ENCODE assay signal across 18 cellular contexts in genomic region chr15:50669611-50670010, GRCh38. TPM values are rescaled to one million over a fixed set of nuclear protein-coding genes. Genes with fewer than 3 reads are reported as not detected.
A peak's percentile ranks its signal among the peaks of the same experiment; 100 is the strongest.
DNase-seq lines count a peak whose midpoint lies in the region; ATAC-seq, FAIRE-seq and TF ChIP-seq lines count a peak whose summit lies in the region.
"Had no signal": no experiment of that assay in that cellular context is flagged by ENCODE, and none has a peak within 500 bp of the region (broad histone marks: within the 10 kb centered on the region; RNA-seq: fewer than 3 reads in every experiment).

No MANE protein-coding gene starts in this region.

- H3K4me3 ChIP-seq in CD4-positive, CD25-positive, alpha-beta regulatory T cell (ENCODE audit: low read depth, low read length), result no peak overlapping the region
- H3K4me3 ChIP-seq in HepG2 (replicated peaks in 1 of 3; ENCODE audit: insufficient read depth in 1 of 3, low read depth in 2 of 3, low read length in 3 of 3), result no peak overlapping the region
- H3K4me3 ChIP-seq: GM23338 had no signal

- TF ChIP-seq POLR2A in HepG2 (IDR thresholded peaks at IDR 0.05; ENCODE audit: insufficient read depth in 1 of 2, low read depth in 2 of 2, low read length in 2 of 2), result no peak

- peak overlapping the region in 2 of 3 donors; percentile 2 to 80 for H3K27ac Mint-ChIP-seq in CD4-positive, CD25-positive, alpha-beta regulatory T cell
- peak overlapping the region; percentile 20 for H3K27ac Mint-ChIP-seq in CD4-positive, alpha-beta T cell
- H3K27ac Mint-ChIP-seq: GM23338, H9 had no signal

- no peak overlapping the region for H3K9ac ChIP-seq in HepG2 (ENCODE audit: insufficient read depth, low read depth, low read length)

- ATAC-seq in CD4-positive, CD25-positive, alpha-beta regulatory T cell (ENCODE audit: low read depth in 2 of 2), result no peak
- ATAC-seq in CD4-positive, alpha-beta T cell (ENCODE audit: poor library complexity), result no peak
- ATAC-seq in HepG2, result no peak
- ATAC-seq in HG03280 (IDR thresholded peaks at IDR 0.05; ENCODE audit: unreplicated experiment), result no peak
- ATAC-seq: GM23338, HCT116 had no signal

- WGBS in HepG2 (ENCODE audit: low lambda C conversion rate), result 95% methylated on average over 1 of the region's 1 CpG

- FAIRE-seq in HepG2 (lab: Jason Lieb, UNC), result no peak
- FAIRE-seq: D721Med, GM12891, GM18507 had no signal

- TSS peak; percentile 28 for BruUV-seq in HepG2 (replicated peaks; lab: Mats Ljungman, UMichigan)

- DNase-seq in CD4-positive, CD25-positive, alpha-beta regulatory T cell, result no peak
- DNase-seq in CD4-positive, alpha-beta T cell, result no peak
- DNase-seq in HepG2 (ENCODE audit: low spot score) (no peak), foreskin melanocyte (no peak), islet precursor cell (no peak)
- DNase-seq: C1 segment of cervical spinal cord; CD8-positive, alpha-beta memory T cell; DMS 273 treated with DMSO at 0.1 percent for 48 hours; DMS79; EL; GDM1; H9 had no signal

- no peaks in the 10 kb centered on the region for H4K20me1 ChIP-seq in HepG2 (ENCODE audit: insufficient read depth, low read length)

- no peak overlapping the region for H3K4me2 ChIP-seq in HepG2 (ENCODE audit: low read depth, low read length)
- H3K4me2 ChIP-seq: GM23338 had no signal

- in situ Hi-C loops in HepG2 (cut with HindIII; ENCODE audit: extremely low pct_ligation_motif_present, low pct_unique_long_range_greater_than_20kb), result no loop called here

- POLR2A ChIA-PET in CD4-positive, alpha-beta T cell (lab: Charles Lee), result interaction anchor here (0.6 kb wide), 1 partner anchor 331 kb away, joined by 4 read pairs; no protein-coding TSS in a partner anchor
- POLR2A ChIA-PET in HepG2 (lab: Yijun Ruan, JAX), result no interaction called here

- peaks cover 3% of the 10 kb centered on the region for H3K36me3 Mint-ChIP-seq in CD4-positive, CD25-positive, alpha-beta regulatory T cell
- H3K36me3 Mint-ChIP-seq in CD4-positive, alpha-beta T cell (ENCODE audit: low read depth), result peaks cover 50% of the 10 kb centered on the region

- H3K9me3 Mint-ChIP-seq in CD4-positive, CD25-positive, alpha-beta regulatory T cell, result no peaks in the 10 kb centered on the region
- H3K9me3 Mint-ChIP-seq in CD4-positive, alpha-beta T cell, result no peaks in the 10 kb centered on the region
- H3K9me3 Mint-ChIP-seq: CD8-positive, alpha-beta memory T cell had no signal

- peaks cover 6 to 49% (median 32%) of the 10 kb centered on the region in 4 donors for H3K4me1 Mint-ChIP-seq in CD4-positive, CD25-positive, alpha-beta regulatory T cell
- peaks cover 30% of the 10 kb centered on the region for H3K4me1 Mint-ChIP-seq in CD4-positive, alpha-beta T cell (ENCODE audit: low read depth)
- H3K4me1 Mint-ChIP-seq: GM23338 had no signal

- H3K9me3 ChIP-seq in CD4-positive, CD25-positive, alpha-beta regulatory T cell (ENCODE audit: control insufficient read depth in 2 of 2, low read length in 2 of 2), result no peaks in the 10 kb centered on the region
- H3K9me3 ChIP-seq in CD4-positive, alpha-beta T cell (ENCODE audit: control insufficient read depth, low read length), result no peaks in the 10 kb centered on the region
- no peaks in the 10 kb centered on the region for H3K9me3 ChIP-seq in HepG2 (ENCODE audit: low read length)

- no peaks in the 10 kb centered on the region for H3K27me3 ChIP-seq in CD4-positive, CD25-positive, alpha-beta regulatory T cell (ENCODE audit: control insufficient read depth, insufficient read depth, low read length)
- H3K27me3 ChIP-seq in CD4-positive, alpha-beta T cell (ENCODE audit: control insufficient read depth, insufficient read depth, low read length), result no peaks in the 10 kb centered on the region
- no peaks in the 10 kb centered on the region; a peak in 1 of 5 replicates for H3K27me3 ChIP-seq in HepG2 (ENCODE audit: control insufficient read depth in 1 of 2, insufficient read depth in 2 of 2, low read length in 2 of 2)

- no peak overlapping the region for H3K27ac ChIP-seq in CD4-positive, CD25-positive, alpha-beta regulatory T cell (ENCODE audit: insufficient read depth, low read length, poor library complexity, severe bottlenecking)
- H3K27ac ChIP-seq in CD4-positive, alpha-beta T cell (ENCODE audit: low read depth, low read length), result no peak overlapping the region
- no peak overlapping the region for H3K27ac ChIP-seq in HepG2 (ENCODE audit: extremely low read length, insufficient read depth, low read length)

- TF ChIP-seq RAD21 in HepG2 (CRISPR knock-in tag; IDR thresholded peaks at IDR 0.05), result no peak

- H2AFZ ChIP-seq in HepG2 (ENCODE audit: low read length), result no peak overlapping the region
- H2AFZ ChIP-seq: GM23338 had no signal

- no peak for TF ChIP-seq CTCF in CD4-positive, alpha-beta T cell (IDR thresholded peaks at IDR 0.05)
- TF ChIP-seq CTCF in HepG2 (CRISPR knock-in tag; IDR thresholded peaks at IDR 0.05), result no peak

- no peak for TF ChIP-seq EP300 in HepG2 (IDR thresholded peaks at IDR 0.05; ENCODE audit: low read depth in 2 of 2, low read length in 2 of 2)
- TF ChIP-seq EP300 in HepG2 (CRISPR knock-in tag; IDR thresholded peaks at IDR 0.05; ENCODE audit: borderline replicate concordance), result no peak

- no peaks in the 10 kb centered on the region for H3K4me1 ChIP-seq in CD4-positive, CD25-positive, alpha-beta regulatory T cell (ENCODE audit: control insufficient read depth, insufficient read depth, low read length, poor library complexity, severe bottlenecking)
- H3K4me1 ChIP-seq in HepG2 (ENCODE audit: insufficient read depth, low read length), result 0 out of 2 replicates have a peak, but pooled peaks cover 7% of the 10 kb centered on the region

- H3K36me3 ChIP-seq in CD4-positive, CD25-positive, alpha-beta regulatory T cell (ENCODE audit: control insufficient read depth, insufficient read depth, low read length), result peaks cover 6% of the 10 kb centered on the region
- peaks cover 0 to 4% of the 10 kb centered on the region in 2 experiments; a peak in 2 of 5 replicates for H3K36me3 ChIP-seq in HepG2 (replicated peaks in 1 of 2; ENCODE audit: control insufficient read depth in 1 of 2, insufficient read depth in 2 of 2, low read length in 2 of 2)

- peaks cover 31% of the 10 kb centered on the region for H3K79me2 ChIP-seq in HepG2 (ENCODE audit: insufficient read depth, low read length)

- CTCF ChIA-PET in CD4-positive, alpha-beta T cell (lab: Charles Lee), result no interaction called here
- CTCF ChIA-PET in HepG2 (lab: Yijun Ruan, JAX; ENCODE audit: low intra/inter-chr PET ratio, low total read pairs), result no interaction called here

- no peak overlapping the region for H3K4me3 Mint-ChIP-seq in CD4-positive, CD25-positive, alpha-beta regulatory T cell
- no peak overlapping the region for H3K4me3 Mint-ChIP-seq in CD4-positive, alpha-beta T cell
- H3K4me3 Mint-ChIP-seq: CD8-positive, alpha-beta memory T cell; GM23338; H9 had no signal

- no peaks in the 10 kb centered on the region for H3K27me3 Mint-ChIP-seq in CD4-positive, CD25-positive, alpha-beta regulatory T cell
- no peaks in the 10 kb centered on the region for H3K27me3 Mint-ChIP-seq in CD4-positive, alpha-beta T cell
- H3K27me3 Mint-ChIP-seq: CD8-positive, alpha-beta memory T cell had no signal

- intact Hi-C loops in CD4-positive, alpha-beta T cell (cut with DNase I, micrococcal nuclease), result no loop called here
- intact Hi-C loops in HepG2 (cut with micrococcal nuclease; ENCODE audit: unreplicated experiment), result no loop called here

TF ChIP-seq in HepG2, 621 proteins besides CTCF, POLR2A, EP300 and RAD21:
- TF ChIP-seq ZNF362 (CRISPR knock-in tag; IDR thresholded peaks at IDR 0.05; ENCODE audit: borderline replicate concordance), result 0 out of 2 replicates have a peak, but pooled peaks have one; percentile 41
- no peak for TF ChIP-seq ZNF180 (CRISPR knock-in tag; IDR thresholded peaks at IDR 0.05; ENCODE audit: borderline replicate concordance, low read depth)

RNA-seq across cellular contexts. Expression of gene TRPM7, which starts 17.0 kb away (rescaled TPM):
- total RNA-seq in CD4-positive, CD25-positive, alpha-beta regulatory T cell, result 50.4 TPM
- polyA plus RNA-seq in CD4-positive, CD25-positive, alpha-beta regulatory T cell, result 10 to 100 TPM in 3 of 4 donors, 1 to 10 TPM in 1; 9.4 to 12.5 (median 12.3) TPM
- total RNA-seq in CD4-positive, alpha-beta T cell, result 10 to 100 TPM; 29.0 to 30.0 TPM
- total RNA-seq in HepG2 (2016; rRNA removed; fragmentation: Illumina TruSeq; extraction: Trizol), result 31.7 and 36.0 TPM in 2 replicates
- total RNA-seq in HepG2 (2016; cell fraction: cytosol; rRNA removed; fragmentation: Illumina TruSeq; extraction: Trizol; ENCODE audit: low read depth), result 20.0 and 27.4 TPM in 2 replicates
- 29.5 and 34.2 TPM in 2 replicates for total RNA-seq in HepG2 (2016; cell fraction: insoluble cytoplasmic fraction; rRNA removed; fragmentation: Illumina TruSeq; extraction: Trizol)
- total RNA-seq in HepG2 (2016; cell fraction: membrane; rRNA removed; fragmentation: Illumina TruSeq; extraction: Trizol), result 13.8 and 21.5 TPM in 2 replicates
- total RNA-seq in HepG2 (2016; cell fraction: nucleus; rRNA removed; fragmentation: Illumina TruSeq; extraction: Trizol), result 55.5 and 65.2 TPM in 2 replicates
- 10.3 and 11.0 TPM in 2 replicates for polyA plus RNA-seq in HepG2 (2011; rRNA removed)
- polyA plus RNA-seq in HepG2 (2011; cell fraction: cytosol; rRNA removed), result 2.5 and 5.2 TPM in 2 replicates
- polyA plus RNA-seq in HepG2 (2011; cell fraction: nucleus; rRNA removed), result 13.1 and 16.3 TPM in 2 replicates
- 13.3 and 15.9 TPM in 2 replicates for polyA plus RNA-seq in HepG2 (2012)
- polyA plus RNA-seq in HepG2 (2016; cell fraction: cytosol; fragmentation: Illumina TruSeq; extraction: Trizol; ENCODE audit: low read depth), result 0.60 and 0.96 TPM in 2 replicates
- 20.5 and 21.0 TPM in 2 replicates for polyA plus RNA-seq in HepG2 (2016; cell fraction: insoluble cytoplasmic fraction; fragmentation: Illumina TruSeq; extraction: Trizol; ENCODE audit: low read depth)
- 3.7 and 4.0 TPM in 2 replicates for polyA plus RNA-seq in HepG2 (2016; cell fraction: membrane; fragmentation: Illumina TruSeq; extraction: Trizol; ENCODE audit: low read depth)
- polyA plus RNA-seq in HepG2 (2016; cell fraction: nucleus; fragmentation: Illumina TruSeq; extraction: Trizol; ENCODE audit: insufficient read depth, low read depth), result 39.3 and 41.4 TPM in 2 replicates
- 10.4 and 25.6 TPM in 2 replicates for polyA minus RNA-seq in HepG2 (2011; rRNA and poly(A)+ RNA removed; ENCODE audit: low replicate concordance)
- 12.9 and 15.3 TPM in 2 replicates for polyA minus RNA-seq in HepG2 (2011; cell fraction: cytosol; rRNA and poly(A)+ RNA removed)
- 95.0 and 116 TPM in 2 replicates for polyA minus RNA-seq in HepG2 (2011; cell fraction: nucleus; rRNA and poly(A)+ RNA removed)
